30 cellular contexts compared by ENCODE assay signal in genomic region chr2:24958411-24958935, GRCh38.
"Had no signal": no experiment of that assay in that cellular context is flagged by ENCODE, and none has a peak within 500 bp of the region (broad histone marks: within the 10 kb centered on the region; RNA-seq: fewer than 3 reads in every experiment).

No MANE protein-coding gene starts in this region.

- ATAC-seq: left colon; left lung; lower lobe of right lung; natural killer cell; psoas muscle; sciatic nerve; stimulated activated memory B cell treated with anti-CD40 and anti-IgM and Interleukin-4, amounts not matched to agents 10 μg/mL and 1 μg/mL and 100 μg/mL, for 72 hours; stimulated activated naive CD8-positive, alpha-beta T cell treated with anti-CD3 and anti-CD28 coated beads, Interleukin-15, amount 100 ng/mL, for 72 hours had no signal

- H3K27ac Mint-ChIP-seq: immature natural killer cell; mesothelial cell of epicardium; natural killer cell; nephron progenitor cell; neural progenitor cell; stimulated activated memory B cell treated with anti-CD40 and anti-IgM and Interleukin-4, amounts not matched to agents 10 μg/mL and 1 μg/mL and 100 μg/mL, for 72 hours; type B pancreatic cell had no signal

- H3K36me3 ChIP-seq: uterus had no signal

- DNase-seq: hypothalamus; immature natural killer cell; kidney; left colon; left lung; lower lobe of right lung; mesendoderm; naive B cell; natural killer cell; nephron progenitor cell; occipital lobe; psoas muscle; spleen; stimulated activated CD4-positive, alpha-beta T cell treated with anti-CD3 and anti-CD28 coated beads, Interleukin-4, amount 100 ng/mL, for 4 hours; stimulated activated CD8-positive, alpha-beta memory T cell treated with anti-CD3 and anti-CD28 coated beads, Interleukin-4, amount 100 ng/mL, for 48 hours; stimulated activated naive CD4-positive, alpha-beta T cell treated with Interleukin-2 at 50 U/mL for 16 hours; stimulated activated naive CD8-positive, alpha-beta T cell treated with anti-CD3 and anti-CD28 coated beads, Interleukin-15, amount 100 ng/mL, for 72 hours; substantia nigra; uterus had no signal

- H2AFZ ChIP-seq: neural progenitor cell, parathyroid adenoma had no signal

- H3K27ac ChIP-seq: left lung, lower lobe of right lung, neural progenitor cell, neutrophil, parathyroid adenoma, psoas muscle, right atrium auricular region, skin epidermis, spleen, tibial nerve, uterus had no signal

- H3K4me3 Mint-ChIP-seq: immature natural killer cell; mesothelial cell of epicardium; naive B cell; natural killer cell; nephron progenitor cell; neural progenitor cell; stimulated activated memory B cell treated with anti-CD40 and anti-IgM and Interleukin-4, amounts not matched to agents 10 μg/mL and 1 μg/mL and 100 μg/mL, for 72 hours; stimulated activated naive CD8-positive, alpha-beta T cell treated with anti-CD3 and anti-CD28 coated beads, Interleukin-15, amount 100 ng/mL, for 72 hours; type B pancreatic cell had no signal

- FAIRE-seq: islet of Langerhans, kidney had no signal

- H3K9ac ChIP-seq: neural progenitor cell, parathyroid adenoma had no signal

- H3K4me1 Mint-ChIP-seq: immature natural killer cell; mesothelial cell of epicardium; nephron progenitor cell; neural progenitor cell; stimulated activated memory B cell treated with anti-CD40 and anti-IgM and Interleukin-4, amounts not matched to agents 10 μg/mL and 1 μg/mL and 100 μg/mL, for 72 hours had no signal

- H3K9me3 ChIP-seq: neutrophil had no signal

- H3K4me3 ChIP-seq: left lung, lower lobe of right lung, neural progenitor cell, psoas muscle, right atrium auricular region, skin epidermis, spleen, tibial nerve, uterus had no signal

- H3K27me3 Mint-ChIP-seq: naive B cell; stimulated activated memory B cell treated with anti-CD40 and anti-IgM and Interleukin-4, amounts not matched to agents 10 μg/mL and 1 μg/mL and 100 μg/mL, for 72 hours; stimulated activated naive CD8-positive, alpha-beta T cell treated with anti-CD3 and anti-CD28 coated beads, Interleukin-15, amount 100 ng/mL, for 72 hours; type B pancreatic cell had no signal

- H3K4me2 ChIP-seq: neural progenitor cell had no signal

- H3K27me3 ChIP-seq: left lung, neural progenitor cell, neutrophil, right atrium auricular region, spleen, tibial nerve, uterus had no signal

- H3K4me1 ChIP-seq: left lung, lower lobe of right lung, parathyroid adenoma, right atrium auricular region, spleen, tibial nerve, uterus had no signal
